Comparison of ENCODE assay signal across 8 cellular contexts in genomic region chr17:74859439-74860228, GRCh38.
DNase-seq lines count a peak whose midpoint lies in the region; ATAC-seq lines count a peak whose summit lies in the region.

Gene GRIN2C, minus strand, starts transcription at chr17:74859885. Its CDS starts 4,793 bp downstream, at chr17:74855092.

- H3K4me3 Mint-ChIP-seq in stimulated activated naive CD8-positive, alpha-beta T cell treated with anti-CD3 and anti-CD28 coated beads, Interleukin-15, Interleukin-2, amounts not matched to agents 100 ng/mL and 50 ng/mL, for 24 hours: peak within 1 kb of the TSS; percentile 47

- no peaks in the 10 kb centered on the region for H3K36me3 Mint-ChIP-seq in stimulated activated naive CD8-positive, alpha-beta T cell treated with anti-CD3 and anti-CD28 coated beads, Interleukin-15, Interleukin-2, amounts not matched to agents 100 ng/mL and 50 ng/mL, for 24 hours (ENCODE audit: low read depth)

- H3K27me3 Mint-ChIP-seq in stimulated activated naive CD8-positive, alpha-beta T cell treated with anti-CD3 and anti-CD28 coated beads, Interleukin-15, Interleukin-2, amounts not matched to agents 100 ng/mL and 50 ng/mL, for 24 hours: peaks cover 51% of the 10 kb centered on the region

- H3K27ac Mint-ChIP-seq in stimulated activated naive CD8-positive, alpha-beta T cell treated with anti-CD3 and anti-CD28 coated beads, Interleukin-15, Interleukin-2, amounts not matched to agents 100 ng/mL and 50 ng/mL, for 24 hours: no peak within 1 kb of the TSS

- DNase-seq in NCI-H2227 (lab: John Stamatoyannopoulos, UW; ENCODE audit: unreplicated experiment) (peak; percentile 20), NCI-H2227 treated with DMSO at 0.1 percent for 48 hours (lab: John Stamatoyannopoulos, UW) (no peak), germinal center (ENCODE audit: low spot score) (peak; percentile 64), HK-2 (ENCODE audit: unreplicated experiment) (no peak), NCI-H510A (lab: John Stamatoyannopoulos, UW) (no peak)
- DNase-seq in activated CD4-positive, alpha-beta T cell treated with anti-CD3 and anti-CD28 coated beads, Interleukin-2, amount 50 U/mL, for 1 hour: peak; percentile 24

- no peaks in the 10 kb centered on the region for H3K9me3 Mint-ChIP-seq in stimulated activated naive CD8-positive, alpha-beta T cell treated with anti-CD3 and anti-CD28 coated beads, Interleukin-15, Interleukin-2, amounts not matched to agents 100 ng/mL and 50 ng/mL, for 24 hours

- H3K4me1 Mint-ChIP-seq in stimulated activated naive CD8-positive, alpha-beta T cell treated with anti-CD3 and anti-CD28 coated beads, Interleukin-15, Interleukin-2, amounts not matched to agents 100 ng/mL and 50 ng/mL, for 24 hours (ENCODE audit: low read depth): peaks cover 9% of the 10 kb centered on the region

- no peak for ATAC-seq in HG02642 (IDR thresholded peaks at IDR 0.05; ENCODE audit: poor library complexity, unreplicated experiment)

Comparison
In these comparisons a context has a peak if more than half of its experiments do, and no peak if none do; other contexts are left out.
1. DNase-seq: peak in NCI-H2227 (single experiment), activated CD4-positive, alpha-beta T cell treated with anti-CD3 and anti-CD28 coated beads, Interleukin-2, amount 50 U/mL, for 1 hour (single experiment) and germinal center (single experiment); none in NCI-H2227 treated with DMSO at 0.1 percent for 48 hours (single experiment), HK-2 (single experiment) and NCI-H510A (single experiment).